ENCODE assay signal across 16 cellular contexts in genomic region chr16:1151424-1152122, GRCh38. TPM values are rescaled to one million over a fixed set of nuclear protein-coding genes. Genes with fewer than 3 reads are reported as not detected.
DNase-seq lines count a peak whose midpoint lies in the region; ATAC-seq lines count a peak whose summit lies in the region.
"Had no signal": no experiment of that assay in that cellular context is flagged by ENCODE, and none has a peak within 500 bp of the region (broad histone marks: within the 10 kb centered on the region; RNA-seq: fewer than 3 reads in every experiment).

No MANE protein-coding gene starts in this region.

- no peak overlapping the region for H3K4me3 Mint-ChIP-seq in activated CD8-positive, alpha-beta memory T cell treated with anti-CD3 and anti-CD28 coated beads, Interleukin-2, amount 10 ng/mL, durations not matched to agents 7 days and 5 days

- H3K4me1 Mint-ChIP-seq in activated CD8-positive, alpha-beta memory T cell treated with anti-CD3 and anti-CD28 coated beads, Interleukin-2, amount 10 ng/mL, durations not matched to agents 7 days and 5 days, result no peaks in the 10 kb centered on the region

- H3K23ac ChIP-seq in neuronal stem cell (ENCODE audit: low read depth, low read length, poor library complexity), result no peak overlapping the region

- H3K14ac ChIP-seq in neuronal stem cell (ENCODE audit: low read length), result peak overlapping the region; percentile 75

- H3K36me3 ChIP-seq in BLaER1 (no peaks in the 10 kb centered on the region), iPS-15b (ENCODE audit: control insufficient read depth, insufficient read depth, low read length) (peaks cover 5% of the 10 kb centered on the region), neuronal stem cell (replicated peaks in 1 of 2; ENCODE audit: control insufficient read depth in 2 of 2, insufficient read depth in 2 of 2, low read length in 2 of 2) (no peaks in the 10 kb centered on the region)
- H3K36me3 ChIP-seq: Peyer's patch had no signal

- peak overlapping the region; percentile 70 for H2BK12ac ChIP-seq in neuronal stem cell (ENCODE audit: low read length)

- H3K79me1 ChIP-seq in neuronal stem cell (ENCODE audit: low read depth, low read length), result peaks cover 15% of the 10 kb centered on the region

- H4K91ac ChIP-seq in neuronal stem cell (ENCODE audit: low read depth, low read length, poor library complexity), result no peak overlapping the region

- CTCF ChIA-PET in activated CD8-positive, alpha-beta memory T cell treated with anti-CD3 and anti-CD28 coated beads, Interleukin-2, amount 10 ng/mL, durations not matched to agents 7 days and 5 days (lab: Charles Lee), result no interaction called here

- H3K4me1 ChIP-seq in BLaER1 (peaks cover 72% of the 10 kb centered on the region), iPS-15b (ENCODE audit: control insufficient read depth, insufficient read depth, low read length) (peaks cover 2% of the 10 kb centered on the region), neuronal stem cell (ENCODE audit: control insufficient read depth in 2 of 2, insufficient read depth in 1 of 2, low read depth in 1 of 2, low read length in 2 of 2) (peaks cover 11 to 13% of the 10 kb centered on the region in 2 donors)
- H3K4me1 ChIP-seq: foreskin keratinocyte had no signal

- H3K27ac ChIP-seq in BLaER1 (peak overlapping the region; percentile 86), neuronal stem cell (replicated peaks; ENCODE audit: low read length) (peak overlapping the region; percentile 63)
- H3K27ac ChIP-seq: foreskin keratinocyte had no signal

- DNase-seq in Jurkat, Clone E6-1 (ENCODE audit: low read depth, low spot score), result no peak
- DNase-seq in neuronal stem cell (ENCODE audit: low spot score), result no peak
- DNase-seq in activated CD4-positive, CD25-positive, alpha-beta regulatory T cell (lab: John Stamatoyannopoulos, UW), result no peak
- no peak for DNase-seq in activated CD8-positive, alpha-beta memory T cell treated with anti-CD3 and anti-CD28 coated beads, Interleukin-2, amount 10 ng/mL, durations not matched to agents 7 days and 5 days
- no peak for DNase-seq in T-helper 2 cell
- DNase-seq: cerebellar nuclear complex, DMS 273 treated with DMSO at 0.1 percent for 48 hours, foreskin keratinocyte, NCI-H2081 treated with DMSO at 0.1 percent for 48 hours had no signal

- no peak overlapping the region for H3K27ac Mint-ChIP-seq in activated CD8-positive, alpha-beta memory T cell treated with anti-CD3 and anti-CD28 coated beads, Interleukin-2, amount 10 ng/mL, durations not matched to agents 7 days and 5 days

- peak overlapping the region; percentile 54 for H2BK5ac ChIP-seq in neuronal stem cell (ENCODE audit: low read length)

- H2AFZ ChIP-seq in neuronal stem cell (ENCODE audit: low read length), result peak overlapping the region; percentile 72

- H3K18ac ChIP-seq in neuronal stem cell (ENCODE audit: low read length), result peak overlapping the region; percentile 99

- H3K4me3 ChIP-seq in BLaER1, result peak overlapping the region; percentile 62
- peak overlapping the region; percentile 46 for H3K4me3 ChIP-seq in Jurkat, Clone E6-1 (ENCODE audit: low read length)
- H3K4me3 ChIP-seq in iPS-15b (ENCODE audit: low read depth, low read length), result peak overlapping the region; percentile 50
- peak overlapping the region in 1 of 2 donors; percentile 43 for H3K4me3 ChIP-seq in neuronal stem cell (ENCODE audit: low read length in 2 of 2)

- H3K4me2 ChIP-seq in BLaER1 (peak overlapping the region; percentile 99), neuronal stem cell (ENCODE audit: insufficient read depth, low read length, poor library complexity, severe bottlenecking) (peak overlapping the region; percentile 77)

- H3K4ac ChIP-seq in neuronal stem cell (ENCODE audit: low read length), result no peak overlapping the region

- peak overlapping the region; percentile 100 for H2BK120ac ChIP-seq in neuronal stem cell (ENCODE audit: low read depth, low read length)

- no peaks in the 10 kb centered on the region for H3K36me3 Mint-ChIP-seq in activated CD8-positive, alpha-beta memory T cell treated with anti-CD3 and anti-CD28 coated beads, Interleukin-2, amount 10 ng/mL, durations not matched to agents 7 days and 5 days

- no peak for ATAC-seq in GM21723 (IDR thresholded peaks at IDR 0.05; ENCODE audit: unreplicated experiment)
- no peak for ATAC-seq in activated CD8-positive, alpha-beta memory T cell treated with anti-CD3 and anti-CD28 coated beads, Interleukin-2, amount 10 ng/mL, durations not matched to agents 7 days and 5 days
- ATAC-seq: foreskin keratinocyte had no signal

- peaks cover 2% of the 10 kb centered on the region for H3K9me3 Mint-ChIP-seq in activated CD8-positive, alpha-beta memory T cell treated with anti-CD3 and anti-CD28 coated beads, Interleukin-2, amount 10 ng/mL, durations not matched to agents 7 days and 5 days (ENCODE audit: low read depth)

- H4K20me1 ChIP-seq in BLaER1, result peaks cover 26% of the 10 kb centered on the region

- peak overlapping the region; percentile 93 for H2BK15ac ChIP-seq in neuronal stem cell (ENCODE audit: low read length)

- H2AK5ac ChIP-seq in neuronal stem cell (ENCODE audit: low read depth, low read length), result peak overlapping the region; percentile 97

- H3K9ac ChIP-seq in BLaER1 (peak overlapping the region; percentile 72), iPS-15b (ENCODE audit: low read depth, low read length) (peak overlapping the region; percentile 47), neuronal stem cell (ENCODE audit: low read depth, low read length, poor library complexity) (no peak overlapping the region)

- no CpG with 5 or more reads among the region's 18 CpGs for WGBS in neuronal stem cell (ENCODE audit: extremely low coverage in 2 of 2, insufficient read length in 2 of 2, insufficient replicate concordance in 1 of 2), 2 donors

- peaks cover 16% of the 10 kb centered on the region for H3K27me3 Mint-ChIP-seq in activated CD8-positive, alpha-beta memory T cell treated with anti-CD3 and anti-CD28 coated beads, Interleukin-2, amount 10 ng/mL, durations not matched to agents 7 days and 5 days

- H3K27me3 ChIP-seq in BLaER1 (peaks cover 31% of the 10 kb centered on the region), iPS-15b (ENCODE audit: control insufficient read depth, insufficient read depth, low read length) (no peaks in the 10 kb centered on the region), neuronal stem cell (ENCODE audit: control insufficient read depth in 3 of 3, insufficient read depth in 3 of 3, low read depth in 1 of 3, low read length in 3 of 3) (peaks cover 0 to 27% (median 0%) of the 10 kb centered on the region in 3 experiments)

- no peaks in the 10 kb centered on the region for H3K9me3 ChIP-seq in BLaER1
- H3K9me3 ChIP-seq in iPS-15b (ENCODE audit: control insufficient read depth, insufficient read depth, low read length), result no peaks in the 10 kb centered on the region
- H3K9me3 ChIP-seq in neuronal stem cell (replicated peaks in 1 of 2; ENCODE audit: control insufficient read depth in 2 of 2, insufficient read depth in 1 of 2, low read depth in 1 of 2, low read length in 2 of 2), result peaks cover 4 to 6% of the 10 kb centered on the region in 2 donors
- H3K9me3 ChIP-seq: Peyer's patch had no signal

- no peak overlapping the region for H4K8ac ChIP-seq in neuronal stem cell (ENCODE audit: low read depth, low read length)

RNA-seq across cellular contexts. Expression of gene CACNA1H, which starts 1.3 kb away (rescaled TPM):
- 11.1 TPM for polyA plus RNA-seq in Jurkat, Clone E6-1 (2012; ENCODE audit: insufficient read depth, insufficient read length)
- polyA plus RNA-seq in neuronal stem cell (2013, experiment 1 of 2), result 21.5 TPM
- polyA plus RNA-seq in neuronal stem cell (2013, experiment 2 of 2), result 21.7 TPM
- 1 to 10 TPM in 1 of 2 experiments, under 1 TPM in 1; 0.37 to 1.3 TPM for total RNA-seq in activated CD8-positive, alpha-beta memory T cell treated with anti-CD3 and anti-CD28 coated beads, Interleukin-2, amount 10 ng/mL, durations not matched to agents 7 days and 5 days
- total RNA-seq: foreskin keratinocyte had no signal
- polyA plus RNA-seq: foreskin keratinocyte had no signal

RNA-seq across cellular contexts. Expression of gene C1QTNF8, which starts 55.5 kb away (rescaled TPM):
- not detected for polyA plus RNA-seq in Jurkat, Clone E6-1 (2012; ENCODE audit: insufficient read depth, insufficient read length)
- not detected for polyA plus RNA-seq in neuronal stem cell (2013, experiment 1 of 2)
- not detected for polyA plus RNA-seq in neuronal stem cell (2013, experiment 2 of 2)
- total RNA-seq in activated CD8-positive, alpha-beta memory T cell treated with anti-CD3 and anti-CD28 coated beads, Interleukin-2, amount 10 ng/mL, durations not matched to agents 7 days and 5 days, result not detected
- total RNA-seq: foreskin keratinocyte; Peyer's patch; posterior vena cava; T-helper 1 cell treated with Interleukin-12 subunit alpha and Interleukin-12 subunit beta and Interleukin-4 antibody, amounts not matched to agents 30 ng/mL and 1 ng/mL, for 36 hours had no signal
- polyA plus RNA-seq: AG04450, foreskin keratinocyte had no signal
